10 cellular contexts compared by ENCODE assay signal in the genomic region with DNA sequence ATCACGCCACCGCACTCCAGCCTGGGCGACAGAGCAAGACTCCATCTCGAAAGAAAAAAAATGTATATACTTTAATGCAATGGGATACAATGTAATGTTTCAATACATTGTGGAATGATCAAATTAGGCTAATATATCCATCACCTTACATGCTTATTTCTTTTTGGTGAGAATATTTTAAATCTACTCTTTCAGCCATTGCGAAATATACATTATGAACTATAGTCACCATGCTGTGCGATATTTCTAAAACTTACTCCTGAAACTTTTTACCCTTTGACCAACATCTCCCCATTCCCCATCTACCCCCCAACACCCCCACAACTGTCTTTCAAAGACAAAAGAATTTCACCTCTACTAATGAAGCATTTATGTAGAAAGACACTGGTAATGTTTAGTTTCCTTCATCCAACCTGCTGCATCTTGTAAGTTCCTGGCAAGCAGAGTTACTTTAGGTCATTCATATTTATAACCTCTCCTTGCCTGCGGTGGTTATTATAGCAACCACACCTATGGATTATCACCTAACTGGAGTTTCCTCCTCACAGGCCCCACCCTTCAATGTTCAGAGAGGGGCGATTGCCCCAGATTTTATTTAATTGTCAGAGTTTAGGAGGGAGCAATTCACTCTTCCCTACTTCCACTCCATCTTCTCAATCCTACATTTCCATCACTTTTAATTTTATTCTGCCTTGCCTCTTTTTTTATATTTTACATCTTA. TPM values are rescaled to one million over a fixed set of nuclear protein-coding genes. Genes with fewer than 3 reads are reported as not detected.
DNase-seq lines count a peak whose midpoint lies in the region; ATAC-seq and TF ChIP-seq lines count a peak whose summit lies in the region.
"Had no signal": no experiment of that assay in that cellular context is flagged by ENCODE, and none has a peak within 500 bp of the region (broad histone marks: within the 10 kb centered on the region; RNA-seq: fewer than 3 reads in every experiment).

No MANE protein-coding gene starts in this region.

- CTCF ChIA-PET in BJ (lab: Yijun Ruan, JAX), result interaction anchor here (1.0 to 1.2 kb wide), 3 partner anchors 59 to 173 kb away, joined by 3 to 5 read pairs (median 3); no protein-coding TSS in a partner anchor
- CTCF ChIA-PET in mammary epithelial cell (lab: Charles Lee; ENCODE audit: low non-redundant PET), result no interaction called here

- 52% methylated on average over 4 of the region's 8 CpGs for WGBS in mammary epithelial cell (ENCODE audit: low coverage, missing lambda C conversion rate)

- peaks cover 11% of the 10 kb centered on the region for H4K20me1 ChIP-seq in KMS-11 (ENCODE audit: insufficient read depth)
- H4K20me1 ChIP-seq in mammary epithelial cell (ENCODE audit: insufficient read depth, low read length), result no peaks in the 10 kb centered on the region

- DNase-seq in BJ (ENCODE audit: low read depth) (no peak), mammary epithelial cell (no peak), natural killer cell (no peak), NCI-H2081 treated with DMSO at 0.1 percent for 48 hours (lab: John Stamatoyannopoulos, UW) (no peak), HT-29 (ENCODE audit: low spot score) (no peak), NCI-H2107 (lab: John Stamatoyannopoulos, UW) (no peak)
- DNase-seq: T-helper 9 cell had no signal

- peak overlapping the region; percentile 95 to 100 for H3K27ac Mint-ChIP-seq in natural killer cell

- no peaks in the 10 kb centered on the region for H3K36me3 Mint-ChIP-seq in natural killer cell

- H3K27me3 ChIP-seq in BJ (ENCODE audit: control insufficient read depth, insufficient read depth, low read length), result no peaks in the 10 kb centered on the region
- H3K27me3 ChIP-seq in KMS-11 (ENCODE audit: insufficient read depth, low read depth), result no peaks in the 10 kb centered on the region
- no peaks in the 10 kb centered on the region for H3K27me3 ChIP-seq in mammary epithelial cell (ENCODE audit: insufficient read depth, low read length)

- POLR2A ChIA-PET in BJ (lab: Charles Lee), result no interaction called here

- TF ChIP-seq CTCF in BJ (IDR thresholded peaks at IDR 0.05; ENCODE audit: insufficient read depth, low read depth, low read length), result no peak
- no peak for TF ChIP-seq CTCF in KMS-11 (conservative IDR thresholded peaks at IDR 0.05; ENCODE audit: low read depth, low read length)
- no peak for TF ChIP-seq CTCF in mammary epithelial cell (conservative IDR thresholded peaks at IDR 0.05 in 1 of 2, IDR thresholded peaks at IDR 0.05 in 1 of 2; ENCODE audit: extremely low read depth in 1 of 2, insufficient read depth in 1 of 2, low read depth in 1 of 2, low read length in 2 of 2)
- TF ChIP-seq CTCF in natural killer cell (IDR thresholded peaks at IDR 0.05), result no peak

- peak overlapping the region; percentile 71 for H3K4me2 ChIP-seq in KMS-11
- peak overlapping the region; percentile 74 for H3K4me2 ChIP-seq in mammary epithelial cell (ENCODE audit: insufficient read depth, low read depth, low read length)

- peak overlapping the region; percentile 70 for H2AFZ ChIP-seq in KMS-11 (ENCODE audit: low read depth)
- peak overlapping the region; percentile 68 for H2AFZ ChIP-seq in mammary epithelial cell (ENCODE audit: low read depth, low read length)

- H3K36me3 ChIP-seq in BJ (ENCODE audit: control insufficient read depth, insufficient read depth, low read length) (no peaks in the 10 kb centered on the region), KMS-11 (ENCODE audit: insufficient read depth) (no peaks in the 10 kb centered on the region), mammary epithelial cell (ENCODE audit: insufficient read depth, low read length) (no peaks in the 10 kb centered on the region)

- no peaks in the 10 kb centered on the region for H3K9me3 Mint-ChIP-seq in natural killer cell

- H3K27me3 Mint-ChIP-seq in natural killer cell (ENCODE audit: low read depth in 2 of 2), result peaks cover 0 to 7% of the 10 kb centered on the region in 2 donors

- H3K4me1 Mint-ChIP-seq in natural killer cell, result peaks cover 21 to 26% of the 10 kb centered on the region in 2 donors

- H3K9me3 ChIP-seq in mammary epithelial cell (replicated peaks; ENCODE audit: insufficient read depth, low read length), result no peaks in the 10 kb centered on the region

- no peak for ATAC-seq in natural killer cell
- ATAC-seq in HG03521 (IDR thresholded peaks at IDR 0.05; ENCODE audit: unreplicated experiment), result no peak

- dilution Hi-C loops in mammary epithelial cell (cut with HindIII; ENCODE audit: low sequenced_read_pairs), result no loop called here

- H3K4me3 ChIP-seq in BJ (ENCODE audit: low read depth, low read length), result peak overlapping the region; percentile 73
- H3K4me3 ChIP-seq in KMS-11 (IDR thresholded peaks at IDR 0.05; ENCODE audit: insufficient read depth, low read depth, low read length), result peak overlapping the region; percentile 50
- peak overlapping the region; percentile 69 to 98 (median 90) for H3K4me3 ChIP-seq in mammary epithelial cell (replicated peaks in 1 of 3; ENCODE audit: insufficient read depth in 1 of 3, low read depth in 2 of 3, low read length in 3 of 3)

- no TSS peak for BruUV-seq in mammary epithelial cell (replicated peaks; lab: Mats Ljungman, UMichigan)

- H3K27ac ChIP-seq in KMS-11 (peak overlapping the region; percentile 75), mammary epithelial cell (ENCODE audit: insufficient read depth, low read depth, low read length) (peak overlapping the region; percentile 63)

- peaks cover 34% of the 10 kb centered on the region for H3K79me2 ChIP-seq in KMS-11 (ENCODE audit: insufficient read depth, low read depth)
- peaks cover 32% of the 10 kb centered on the region for H3K79me2 ChIP-seq in mammary epithelial cell (ENCODE audit: insufficient read depth, low read length)

- H3K4me1 ChIP-seq in KMS-11 (ENCODE audit: low read depth, poor library complexity, severe bottlenecking) (peaks cover 31% of the 10 kb centered on the region), mammary epithelial cell (ENCODE audit: insufficient read depth, low read length) (peaks cover 10% of the 10 kb centered on the region)

- in situ Hi-C loops in mammary epithelial cell (cut with MboI; ENCODE audit: low sequenced_read_pairs in 2 of 2), result no loop called here

- H3K4me3 Mint-ChIP-seq in natural killer cell, result peak overlapping the region; percentile 98

- H3K9ac ChIP-seq in KMS-11 (peak overlapping the region; percentile 81; the same call in 1 of the 2 replicates), mammary epithelial cell (ENCODE audit: insufficient read depth, low read length) (peak overlapping the region; percentile 26)

- intact Hi-C loops in mammary epithelial cell (cut with micrococcal nuclease), result loop anchor here (1.0 to 5.0 kb wide), 5 partner anchors 7 to 175 kb away; a partner anchor contains a TSS
- intact Hi-C loops in natural killer cell (cut with micrococcal nuclease), result loop anchor here (1.0 to 10.0 kb wide), 6 partner anchors 91 to 593 kb away; a partner anchor contains a TSS

RNA-seq across cellular contexts. Expression of a gene that starts 1.2 kb away (rescaled TPM):
- polyA plus RNA-seq in BJ (2011; rRNA removed), result 21.9 and 44.5 TPM in 2 replicates
- 12.0 and 13.0 TPM in 2 replicates for polyA minus RNA-seq in BJ (2011; rRNA and poly(A)+ RNA removed)
- total RNA-seq in mammary epithelial cell, result 10 to 100 TPM; 34.3 to 41.5 TPM
- 38.7 TPM for polyA plus RNA-seq in mammary epithelial cell
- polyA minus RNA-seq in mammary epithelial cell, result 53.1 TPM
- total RNA-seq in natural killer cell, result 10 to 100 TPM; 42.4 to 61.3 (median 43.5) TPM
- total RNA-seq in HT-29 (2014; rRNA removed; shearing (Covaris generic)), result 23.4 and 28.9 TPM in 2 replicates

RNA-seq across cellular contexts. Expression of a gene that starts 57.9 kb away (rescaled TPM):
- polyA plus RNA-seq in BJ (2011; rRNA removed), result not detected in 2 replicates
- polyA minus RNA-seq in BJ (2011; rRNA and poly(A)+ RNA removed), result not detected in 2 replicates
- not detected for total RNA-seq in mammary epithelial cell
- not detected for polyA plus RNA-seq in mammary epithelial cell
- not detected for polyA minus RNA-seq in mammary epithelial cell
- total RNA-seq in natural killer cell, result not detected
- not detected in 2 replicates for total RNA-seq in HT-29 (2014; rRNA removed; shearing (Covaris generic))
- total RNA-seq: myocyte had no signal
